8 cellular contexts compared by ENCODE assay signal in the genomic region with DNA sequence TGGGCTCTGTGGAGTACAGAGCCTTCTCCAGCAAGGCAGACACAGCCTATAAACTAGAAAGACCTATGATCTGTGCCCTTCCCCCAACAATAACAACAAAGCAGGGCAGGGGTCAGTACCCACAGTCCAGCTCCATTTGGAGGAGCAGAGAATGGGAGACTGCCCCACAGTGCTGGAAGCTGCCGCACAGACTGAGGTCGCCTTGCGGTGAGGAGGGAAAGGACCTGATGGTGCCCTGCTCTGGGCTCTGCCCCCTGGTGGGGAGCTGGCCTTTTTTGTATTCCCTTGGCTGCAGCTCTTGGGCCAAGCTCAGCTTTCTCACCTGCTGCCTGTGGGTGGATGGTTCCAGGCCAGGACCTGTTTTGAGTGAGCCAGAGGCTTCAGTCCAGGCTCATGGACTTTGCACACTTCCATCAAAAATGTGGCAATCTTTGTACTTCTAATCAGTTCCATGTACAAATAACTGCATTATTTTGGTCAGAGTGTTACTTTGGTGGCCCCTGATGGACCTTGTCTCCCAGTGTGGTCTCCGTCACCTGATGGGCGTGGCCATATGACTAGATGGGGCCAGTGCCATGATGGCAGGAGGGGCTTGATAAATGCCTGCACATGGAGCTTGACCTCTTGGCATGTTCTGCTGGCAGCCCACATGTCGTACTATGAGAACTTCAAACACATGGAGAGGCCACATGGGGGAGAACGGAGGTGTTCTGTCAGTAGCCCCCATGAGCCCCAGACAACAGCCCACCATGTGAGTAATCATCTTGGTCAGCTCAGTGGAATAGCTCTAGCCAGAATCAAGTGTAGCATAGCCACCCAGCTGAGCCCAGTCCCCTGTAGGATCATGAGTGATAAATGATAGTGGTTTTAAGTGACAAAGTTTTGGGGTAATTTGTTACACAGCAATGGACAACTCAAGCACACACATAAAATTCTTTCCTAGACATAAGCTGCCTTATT. TPM values are rescaled to one million over a fixed set of nuclear protein-coding genes. Genes with fewer than 3 reads are reported as not detected.
A peak's percentile ranks its signal among the peaks of the same experiment; 100 is the strongest.
DNase-seq lines count a peak whose midpoint lies in the region; ATAC-seq and TF ChIP-seq lines count a peak whose summit lies in the region.

No MANE protein-coding gene starts in this region.

- no peaks in the 10 kb centered on the region for H3K36me3 ChIP-seq in KMS-11 (ENCODE audit: insufficient read depth)
- H3K36me3 ChIP-seq in lower lobe of right lung = peaks cover 9% of the 10 kb centered on the region

- H3K4me3 ChIP-seq in KMS-11 (IDR thresholded peaks at IDR 0.05; ENCODE audit: insufficient read depth, low read depth, low read length) (no peak overlapping the region), lower lobe of right lung (no peak overlapping the region)

- H3K9me3 Mint-ChIP-seq in activated B cell treated with CpG ODN at 0.5 μM for 24 hours = no peaks in the 10 kb centered on the region

- H3K4me1 ChIP-seq in KMS-11 (ENCODE audit: low read depth, poor library complexity, severe bottlenecking) (peaks cover 3% of the 10 kb centered on the region), lower lobe of right lung (peaks cover 10% of the 10 kb centered on the region)

- no peaks in the 10 kb centered on the region for H3K9me3 ChIP-seq in lower lobe of right lung

- TF ChIP-seq CTCF in KMS-11 (conservative IDR thresholded peaks at IDR 0.05; ENCODE audit: low read depth, low read length) (peak; percentile 52), activated B cell treated with CpG ODN at 0.5 μM for 24 hours (IDR thresholded peaks at IDR 0.05) (peak; percentile 28), lower lobe of right lung (IDR thresholded peaks at IDR 0.05) (peak; percentile 84)

- CTCF ChIA-PET in activated B cell treated with CpG ODN at 0.5 μM for 24 hours (lab: Charles Lee) = interaction anchor here (0.6 to 2.5 kb wide), 21 partner anchors 8 to 428 kb away, joined by 3 to 15 read pairs (median 3); partner anchors contain the start of gene MAPK7

- H3K4me1 Mint-ChIP-seq in activated B cell treated with CpG ODN at 0.5 μM for 24 hours = no peaks in the 10 kb centered on the region

- H3K27ac ChIP-seq in KMS-11 (no peak overlapping the region), caudate nucleus (ENCODE audit: low read depth, low read length) (peak overlapping the region; percentile 24), lower lobe of right lung (no peak overlapping the region)

- POLR2A ChIA-PET in activated B cell treated with CpG ODN at 0.5 μM for 24 hours (lab: Charles Lee) = no interaction called here

- no peak overlapping the region for H2AFZ ChIP-seq in KMS-11 (ENCODE audit: low read depth)

- no peaks in the 10 kb centered on the region for H3K36me3 Mint-ChIP-seq in activated B cell treated with CpG ODN at 0.5 μM for 24 hours (ENCODE audit: low read depth)

- no peaks in the 10 kb centered on the region for H3K27me3 Mint-ChIP-seq in activated B cell treated with CpG ODN at 0.5 μM for 24 hours

- no peaks in the 10 kb centered on the region for H3K79me2 ChIP-seq in KMS-11 (ENCODE audit: insufficient read depth, low read depth)

- no peaks in the 10 kb centered on the region for H4K20me1 ChIP-seq in KMS-11 (ENCODE audit: insufficient read depth)

- H3K9ac ChIP-seq in KMS-11 = no peak overlapping the region

- ATAC-seq in activated B cell treated with CpG ODN at 0.5 μM for 24 hours (ENCODE audit: low read depth) (peak; percentile 99), lower lobe of right lung (peak; percentile 85 to 88)

- H3K4me3 Mint-ChIP-seq in activated B cell treated with CpG ODN at 0.5 μM for 24 hours = no peak overlapping the region

- peak; percentile 10 for DNase-seq in NCI-H2171 treated with DMSO at 0.1 percent for 48 hours (lab: John Stamatoyannopoulos, UW)
- DNase-seq in NCI-H2171 (lab: John Stamatoyannopoulos, UW) = no peak
- peak; percentile 65 for DNase-seq in activated B cell treated with CpG ODN at 0.5 μM for 24 hours
- peak in 17 of 61 donors; percentile 26 to 58 (median 41) for DNase-seq in caudate nucleus (lab: John Stamatoyannopoulos, UW)
- peak; percentile 81 for DNase-seq in lower lobe of right lung
- DNase-seq in stimulated activated CD8-positive, alpha-beta memory T cell treated with anti-CD3 and anti-CD28 coated beads, Interleukin-4, amount 100 ng/mL, for 48 hours = peak; percentile 74
- DNase-seq in epidermal melanocyte (ENCODE audit: insufficient read length, low spot score) = no peak

- intact Hi-C loops in activated B cell treated with CpG ODN at 0.5 μM for 24 hours (cut with micrococcal nuclease) = loop anchor here (1.0 to 10.0 kb wide), 4 partner anchors 21 to 109 kb away; no protein-coding TSS in a partner anchor
- intact Hi-C loops in lower lobe of right lung (cut with DNase I) = no loop called here

- no peak overlapping the region for H3K27ac Mint-ChIP-seq in activated B cell treated with CpG ODN at 0.5 μM for 24 hours

- H3K4me2 ChIP-seq in KMS-11 = no peak overlapping the region

- no peaks in the 10 kb centered on the region for H3K27me3 ChIP-seq in KMS-11 (ENCODE audit: insufficient read depth, low read depth)
- H3K27me3 ChIP-seq in lower lobe of right lung (ENCODE audit: low read depth) = no peaks in the 10 kb centered on the region

RNA-seq across cellular contexts. Expression of gene B9D1, which starts 24.2 kb away (rescaled TPM):
- total RNA-seq in activated B cell treated with CpG ODN at 0.5 μM for 24 hours (3.3 and 6.7 TPM in 2 replicates), lower lobe of right lung (11.3 TPM)

RNA-seq across cellular contexts. Expression of gene MAPK7, which starts 40.0 kb away (rescaled TPM):
- total RNA-seq in activated B cell treated with CpG ODN at 0.5 μM for 24 hours (20.0 and 24.0 TPM in 2 replicates), lower lobe of right lung (22.2 TPM)

RNA-seq across cellular contexts. Expression of gene MFAP4, which starts 48.7 kb away (rescaled TPM):
- total RNA-seq in activated B cell treated with CpG ODN at 0.5 μM for 24 hours (not detected in 2 replicates), lower lobe of right lung (179 TPM)

Comparison
In these comparisons a context has a peak if more than half of its experiments do, and no peak if none do; other contexts are left out.
1. DNase-seq: peak in NCI-H2171 treated with DMSO at 0.1 percent for 48 hours (single experiment), activated B cell treated with CpG ODN at 0.5 μM for 24 hours (single experiment), lower lobe of right lung (single experiment) and stimulated activated CD8-positive, alpha-beta memory T cell treated with anti-CD3 and anti-CD28 coated beads, Interleukin-4, amount 100 ng/mL, for 48 hours (single experiment); none in NCI-H2171 (single experiment) and epidermal melanocyte (single experiment).
2. CTCF ChIP-seq: peak in every context shown above with its lines; median percentile 84 in lower lobe of right lung; 52 in KMS-11; 28 in activated B cell treated with CpG ODN at 0.5 μM for 24 hours.
3. RNA of gene MFAP4, which starts 48.7 kb away (total RNA-seq): 179 TPM in lower lobe of right lung (single experiment); not detected in activated B cell treated with CpG ODN at 0.5 μM for 24 hours; every median in the first group is over 100 times any median in the second.